Comparison of ENCODE assay signal across 1 cellular context in the genomic region with DNA sequence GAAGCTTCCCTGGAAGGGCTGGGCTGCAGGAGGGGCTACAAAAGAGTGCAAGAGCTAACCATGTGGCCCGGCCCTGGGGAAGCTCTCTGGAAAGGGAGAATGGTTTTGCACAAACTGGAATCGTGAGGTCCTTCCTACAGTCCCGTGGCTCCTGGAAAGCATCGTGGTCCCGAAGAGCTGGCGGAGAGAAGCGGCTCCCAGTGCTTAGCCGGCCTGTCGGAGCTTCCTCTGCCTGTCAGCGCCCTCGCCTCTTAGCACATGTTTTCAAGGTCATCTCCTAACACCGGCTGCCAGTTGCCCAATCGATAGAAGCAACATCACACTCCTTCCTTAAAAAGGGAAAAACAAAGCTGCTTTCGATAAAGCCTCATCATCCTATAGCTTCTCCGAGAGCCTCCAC.
TF ChIP-seq lines count a peak whose summit lies in the region.

No MANE protein-coding gene starts in this region.

TF ChIP-seq in GM23338, 12 proteins besides CTCF, POLR2A, EP300 and RAD21 (continued from another document):
- TF ChIP-seq, protein P1, sequence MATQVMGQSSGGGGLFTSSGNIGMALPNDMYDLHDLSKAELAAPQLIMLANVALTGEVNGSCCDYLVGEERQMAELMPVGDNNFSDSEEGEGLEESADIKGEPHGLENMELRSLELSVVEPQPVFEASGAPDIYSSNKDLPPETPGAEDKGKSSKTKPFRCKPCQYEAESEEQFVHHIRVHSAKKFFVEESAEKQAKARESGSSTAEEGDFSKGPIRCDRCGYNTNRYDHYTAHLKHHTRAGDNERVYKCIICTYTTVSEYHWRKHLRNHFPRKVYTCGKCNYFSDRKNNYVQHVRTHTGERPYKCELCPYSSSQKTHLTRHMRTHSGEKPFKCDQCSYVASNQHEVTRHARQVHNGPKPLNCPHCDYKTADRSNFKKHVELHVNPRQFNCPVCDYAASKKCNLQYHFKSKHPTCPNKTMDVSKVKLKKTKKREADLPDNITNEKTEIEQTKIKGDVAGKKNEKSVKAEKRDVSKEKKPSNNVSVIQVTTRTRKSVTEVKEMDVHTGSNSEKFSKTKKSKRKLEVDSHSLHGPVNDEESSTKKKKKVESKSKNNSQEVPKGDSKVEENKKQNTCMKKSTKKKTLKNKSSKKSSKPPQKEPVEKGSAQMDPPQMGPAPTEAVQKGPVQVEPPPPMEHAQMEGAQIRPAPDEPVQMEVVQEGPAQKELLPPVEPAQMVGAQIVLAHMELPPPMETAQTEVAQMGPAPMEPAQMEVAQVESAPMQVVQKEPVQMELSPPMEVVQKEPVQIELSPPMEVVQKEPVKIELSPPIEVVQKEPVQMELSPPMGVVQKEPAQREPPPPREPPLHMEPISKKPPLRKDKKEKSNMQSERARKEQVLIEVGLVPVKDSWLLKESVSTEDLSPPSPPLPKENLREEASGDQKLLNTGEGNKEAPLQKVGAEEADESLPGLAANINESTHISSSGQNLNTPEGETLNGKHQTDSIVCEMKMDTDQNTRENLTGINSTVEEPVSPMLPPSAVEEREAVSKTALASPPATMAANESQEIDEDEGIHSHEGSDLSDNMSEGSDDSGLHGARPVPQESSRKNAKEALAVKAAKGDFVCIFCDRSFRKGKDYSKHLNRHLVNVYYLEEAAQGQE (IDR thresholded peaks at IDR 0.05; ENCODE audit: unreplicated experiment) = no peak
- TF ChIP-seq, protein P2, sequence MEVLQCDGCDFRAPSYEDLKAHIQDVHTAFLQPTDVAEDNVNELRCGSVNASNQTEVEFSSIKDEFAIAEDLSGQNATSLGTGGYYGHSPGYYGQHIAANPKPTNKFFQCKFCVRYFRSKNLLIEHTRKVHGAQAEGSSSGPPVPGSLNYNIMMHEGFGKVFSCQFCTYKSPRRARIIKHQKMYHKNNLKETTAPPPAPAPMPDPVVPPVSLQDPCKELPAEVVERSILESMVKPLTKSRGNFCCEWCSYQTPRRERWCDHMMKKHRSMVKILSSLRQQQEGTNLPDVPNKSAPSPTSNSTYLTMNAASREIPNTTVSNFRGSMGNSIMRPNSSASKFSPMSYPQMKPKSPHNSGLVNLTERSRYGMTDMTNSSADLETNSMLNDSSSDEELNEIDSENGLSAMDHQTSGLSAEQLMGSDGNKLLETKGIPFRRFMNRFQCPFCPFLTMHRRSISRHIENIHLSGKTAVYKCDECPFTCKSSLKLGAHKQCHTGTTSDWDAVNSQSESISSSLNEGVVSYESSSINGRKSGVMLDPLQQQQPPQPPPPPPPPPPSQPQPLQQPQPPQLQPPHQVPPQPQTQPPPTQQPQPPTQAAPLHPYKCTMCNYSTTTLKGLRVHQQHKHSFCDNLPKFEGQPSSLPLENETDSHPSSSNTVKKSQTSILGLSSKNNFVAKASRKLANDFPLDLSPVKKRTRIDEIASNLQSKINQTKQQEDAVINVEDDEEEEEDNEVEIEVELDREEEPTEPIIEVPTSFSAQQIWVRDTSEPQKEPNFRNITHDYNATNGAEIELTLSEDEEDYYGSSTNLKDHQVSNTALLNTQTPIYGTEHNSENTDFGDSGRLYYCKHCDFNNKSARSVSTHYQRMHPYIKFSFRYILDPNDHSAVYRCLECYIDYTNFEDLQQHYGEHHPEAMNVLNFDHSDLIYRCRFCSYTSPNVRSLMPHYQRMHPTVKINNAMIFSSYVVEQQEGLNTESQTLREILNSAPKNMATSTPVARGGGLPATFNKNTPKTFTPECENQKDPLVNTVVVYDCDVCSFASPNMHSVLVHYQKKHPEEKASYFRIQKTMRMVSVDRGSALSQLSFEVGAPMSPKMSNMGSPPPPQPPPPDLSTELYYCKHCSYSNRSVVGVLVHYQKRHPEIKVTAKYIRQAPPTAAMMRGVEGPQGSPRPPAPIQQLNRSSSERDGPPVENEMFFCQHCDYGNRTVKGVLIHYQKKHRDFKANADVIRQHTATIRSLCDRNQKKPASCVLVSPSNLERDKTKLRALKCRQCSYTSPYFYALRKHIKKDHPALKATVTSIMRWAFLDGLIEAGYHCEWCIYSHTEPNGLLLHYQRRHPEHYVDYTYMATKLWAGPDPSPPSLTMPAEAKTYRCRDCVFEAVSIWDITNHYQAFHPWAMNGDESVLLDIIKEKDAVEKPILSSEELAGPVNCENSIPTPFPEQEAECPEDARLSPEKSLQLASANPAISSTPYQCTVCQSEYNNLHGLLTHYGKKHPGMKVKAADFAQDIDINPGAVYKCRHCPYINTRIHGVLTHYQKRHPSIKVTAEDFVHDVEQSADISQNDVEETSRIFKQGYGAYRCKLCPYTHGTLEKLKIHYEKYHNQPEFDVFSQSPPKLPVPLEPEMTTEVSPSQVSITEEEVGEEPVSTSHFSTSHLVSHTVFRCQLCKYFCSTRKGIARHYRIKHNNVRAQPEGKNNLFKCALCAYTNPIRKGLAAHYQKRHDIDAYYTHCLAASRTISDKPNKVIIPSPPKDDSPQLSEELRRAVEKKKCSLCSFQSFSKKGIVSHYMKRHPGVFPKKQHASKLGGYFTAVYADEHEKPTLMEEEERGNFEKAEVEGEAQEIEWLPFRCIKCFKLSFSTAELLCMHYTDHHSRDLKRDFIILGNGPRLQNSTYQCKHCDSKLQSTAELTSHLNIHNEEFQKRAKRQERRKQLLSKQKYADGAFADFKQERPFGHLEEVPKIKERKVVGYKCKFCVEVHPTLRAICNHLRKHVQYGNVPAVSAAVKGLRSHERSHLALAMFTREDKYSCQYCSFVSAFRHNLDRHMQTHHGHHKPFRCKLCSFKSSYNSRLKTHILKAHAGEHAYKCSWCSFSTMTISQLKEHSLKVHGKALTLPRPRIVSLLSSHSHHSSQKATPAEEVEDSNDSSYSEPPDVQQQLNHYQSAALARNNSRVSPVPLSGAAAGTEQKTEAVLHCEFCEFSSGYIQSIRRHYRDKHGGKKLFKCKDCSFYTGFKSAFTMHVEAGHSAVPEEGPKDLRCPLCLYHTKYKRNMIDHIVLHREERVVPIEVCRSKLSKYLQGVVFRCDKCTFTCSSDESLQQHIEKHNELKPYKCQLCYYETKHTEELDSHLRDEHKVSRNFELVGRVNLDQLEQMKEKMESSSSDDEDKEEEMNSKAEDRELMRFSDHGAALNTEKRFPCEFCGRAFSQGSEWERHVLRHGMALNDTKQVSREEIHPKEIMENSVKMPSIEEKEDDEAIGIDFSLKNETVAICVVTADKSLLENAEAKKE (CRISPR knock-in tag; IDR thresholded peaks at IDR 0.05) = no peak
- TF ChIP-seq ZNF114 (CRISPR knock-in tag; IDR thresholded peaks at IDR 0.05) (no peak), STAT1 (IDR thresholded peaks at IDR 0.05; ENCODE audit: unreplicated experiment) (no peak), JUNB (IDR thresholded peaks at IDR 0.05; ENCODE audit: unreplicated experiment) (no peak), EZH2phosphoT487 (IDR thresholded peaks at IDR 0.05; ENCODE audit: unreplicated experiment) (no peak), CREB1 (CRISPR knock-in tag; IDR thresholded peaks at IDR 0.05; ENCODE audit: low read depth) (no peak)
- TF ChIP-seq, protein P3, sequence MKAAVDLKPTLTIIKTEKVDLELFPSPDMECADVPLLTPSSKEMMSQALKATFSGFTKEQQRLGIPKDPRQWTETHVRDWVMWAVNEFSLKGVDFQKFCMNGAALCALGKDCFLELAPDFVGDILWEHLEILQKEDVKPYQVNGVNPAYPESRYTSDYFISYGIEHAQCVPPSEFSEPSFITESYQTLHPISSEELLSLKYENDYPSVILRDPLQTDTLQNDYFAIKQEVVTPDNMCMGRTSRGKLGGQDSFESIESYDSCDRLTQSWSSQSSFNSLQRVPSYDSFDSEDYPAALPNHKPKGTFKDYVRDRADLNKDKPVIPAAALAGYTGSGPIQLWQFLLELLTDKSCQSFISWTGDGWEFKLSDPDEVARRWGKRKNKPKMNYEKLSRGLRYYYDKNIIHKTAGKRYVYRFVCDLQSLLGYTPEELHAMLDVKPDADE (IDR thresholded peaks at IDR 0.05) = no peak
